In genomic region chr1:51878616-51879336, GRCh38 we compare ENCODE assay signal across 8 cellular contexts. TPM values are rescaled to one million over a fixed set of nuclear protein-coding genes. Genes with fewer than 3 reads are reported as not detected.
A peak's percentile ranks its signal among the peaks of the same experiment; 100 is the strongest.
DNase-seq lines count a peak whose midpoint lies in the region; ATAC-seq lines count a peak whose summit lies in the region.

NRDC (minus strand) TSS chr1:51878727; CDS start chr1:51878615, 112 bp downstream.

- ATAC-seq in GM19397 (IDR thresholded peaks at IDR 0.05; ENCODE audit: unreplicated experiment) (peak; percentile 93), HG03565 (IDR thresholded peaks at IDR 0.05; ENCODE audit: unreplicated experiment) (peak; percentile 93), left lobe of liver (peak; percentile 93)

- peak; percentile 100 for DNase-seq in CD1c-positive myeloid dendritic cell (ENCODE audit: extremely low spot score)
- DNase-seq in NCI-H748 treated with DMSO at 0.1 percent for 48 hours (lab: John Stamatoyannopoulos, UW): peak; percentile 99
- peak; percentile 96 to 100 for DNase-seq in activated CD4-positive, alpha-beta T cell treated with anti-CD3 and anti-CD28 coated beads, Interleukin-2, amount 50 U/mL, for 24 hours (ENCODE audit: low read depth in 1 of 2, low spot score in 1 of 2)
- peak; percentile 100 for DNase-seq in dermis blood vessel endothelial cell
- DNase-seq in left lobe of liver (ENCODE audit: low spot score): peak; percentile 100
- peak; percentile 100 for DNase-seq in stimulated activated CD4-positive, alpha-beta T cell treated with anti-CD3 and anti-CD28 coated beads, Interleukin-2, amount 100 ng/mL, for 4 hours (ENCODE audit: low read depth)

RNA-seq across cellular contexts. Expression of gene NRDC, which starts in this region (rescaled TPM):
- 50.9 and 99.2 TPM in 2 replicates for total RNA-seq in dermis blood vessel endothelial cell
- 86.1 TPM for total RNA-seq in left lobe of liver

Comparison
In these comparisons a context has a peak if more than half of its experiments do, and no peak if none do; other contexts are left out.
1. Peak in every context shown above with its lines: DNase-seq and ATAC-seq.